ENCODE assay signal across 32 cellular contexts in genomic region chr6:91490672-91491071, GRCh38.
"Had no signal": no experiment of that assay in that cellular context is flagged by ENCODE, and none has a peak within 500 bp of the region (broad histone marks: within the 10 kb centered on the region; RNA-seq: fewer than 3 reads in every experiment).

No MANE protein-coding gene starts in this region.

- DNase-seq: activated CD4-positive, alpha-beta memory T cell treated with anti-CD3 and anti-CD28 coated beads for 36 hours; activated CD4-positive, alpha-beta T cell treated with anti-CD3 and anti-CD28 coated beads, Interleukin-2, amount 10 ng/mL, durations not matched to agents 24 days and 14 days; activated CD4-positive, CD25-positive, alpha-beta regulatory T cell treated with anti-CD3 and anti-CD28 coated beads, Interleukin-2, amount 50 U/mL, for 72 hours; activated CD8-positive, alpha-beta memory T cell treated with anti-CD3 and anti-CD28 coated beads, Interleukin-2, amount 50 U/mL, for 4 hours; activated gamma-delta T cell; activated naive CD4-positive, alpha-beta T cell treated with anti-CD3 and anti-CD28 coated beads, Interleukin-2, amount 50 U/mL, for 16 hours; activated T-cell treated with anti-CD3 and anti-CD28 coated beads, Interleukin-2, amount 50 U/mL, for 1 hour; amniotic stem cell; gastrocnemius medialis; glutamatergic neuron; left lung; lower lobe of right lung; mesendoderm; mucosa of descending colon; ovary; sigmoid colon; small intestine; stimulated activated CD4-positive, alpha-beta T cell treated with anti-CD3 and anti-CD28 coated beads, Interleukin-4, amount 100 ng/mL, for 24 hours had no signal

- H3K4me3 ChIP-seq: gastrocnemius medialis, left lung, lower lobe of right lung, mucosa of descending colon, ovary, sigmoid colon, thoracic aorta, vagina had no signal

- H3K27ac Mint-ChIP-seq: activated CD4-positive, alpha-beta memory T cell treated with anti-CD3 and anti-CD28 coated beads for 36 hours; activated CD4-positive, alpha-beta T cell treated with anti-CD3 and anti-CD28 coated beads, Interleukin-2, amount 10 ng/mL, durations not matched to agents 24 days and 14 days; activated T-helper 1 cell treated with anti-CD3 and anti-CD28 coated beads, Interleukin-12 subunit alpha, Interleukin-12 subunit beta, Interleukin-2, Interleukin-4 antibody, amounts not matched to agents 30 ng/mL and 10 ng/mL and 1 ng/mL, durations not matched to agents 14 hours and 24 hours and 36 hours; dendritic cell treated with granulocyte-macrophage colony-stimulating factor and Interleukin-4, amounts not matched to agents 40 ng/mL and 50 ng/mL, for 4 days; natural killer cell treated with Interleukin-12 subunit alpha and Interleukin-12 subunit beta and Interleukin-15 and Interleukin-18, amount 100 ng/mL, for 72 hours; progenitor cell of endocrine pancreas; stimulated activated effector memory CD8-positive, alpha-beta T cell treated with anti-CD3 and anti-CD28 coated beads, Interleukin-12 subunit alpha, Interleukin-12 subunit beta, amount 100 ng/mL, for 72 hours; stimulated activated naive CD8-positive, alpha-beta T cell treated with anti-CD3 and anti-CD28 coated beads, Interleukin-15, Interleukin-2, amounts not matched to agents 100 ng/mL and 50 ng/mL, for 24 hours; type B pancreatic cell had no signal

- H3K36me3 Mint-ChIP-seq: activated CD4-positive, alpha-beta memory T cell treated with anti-CD3 and anti-CD28 coated beads for 36 hours; natural killer cell treated with Interleukin-12 subunit alpha and Interleukin-12 subunit beta and Interleukin-15 and Interleukin-18, amount 100 ng/mL, for 72 hours; stimulated activated effector memory CD8-positive, alpha-beta T cell treated with anti-CD3 and anti-CD28 coated beads, Interleukin-12 subunit alpha, Interleukin-12 subunit beta, amount 100 ng/mL, for 72 hours; type B pancreatic cell had no signal

- H3K27ac ChIP-seq: gastrocnemius medialis, left lung, lower lobe of right lung, neutrophil, ovary, sigmoid colon, thoracic aorta, vagina had no signal

- H3K4me3 Mint-ChIP-seq: activated CD4-positive, alpha-beta memory T cell treated with anti-CD3 and anti-CD28 coated beads for 36 hours; activated CD4-positive, alpha-beta T cell treated with anti-CD3 and anti-CD28 coated beads, Interleukin-2, amount 10 ng/mL, durations not matched to agents 24 days and 14 days; activated T-helper 1 cell treated with anti-CD3 and anti-CD28 coated beads, Interleukin-12 subunit alpha, Interleukin-12 subunit beta, Interleukin-2, Interleukin-4 antibody, amounts not matched to agents 30 ng/mL and 10 ng/mL and 1 ng/mL, durations not matched to agents 14 hours and 24 hours and 36 hours; central memory CD8-positive, alpha-beta T cell; dendritic cell treated with granulocyte-macrophage colony-stimulating factor and Interleukin-4, amounts not matched to agents 40 ng/mL and 50 ng/mL, for 4 days; natural killer cell treated with Interleukin-12 subunit alpha and Interleukin-12 subunit beta and Interleukin-15 and Interleukin-18, amount 100 ng/mL, for 72 hours; stimulated activated effector memory CD8-positive, alpha-beta T cell treated with anti-CD3 and anti-CD28 coated beads, Interleukin-12 subunit alpha, Interleukin-12 subunit beta, amount 100 ng/mL, for 72 hours; stimulated activated naive CD8-positive, alpha-beta T cell treated with anti-CD3 and anti-CD28 coated beads, Interleukin-15, Interleukin-2, amounts not matched to agents 100 ng/mL and 50 ng/mL, for 24 hours; type B pancreatic cell had no signal

- H3K27me3 ChIP-seq: gastrocnemius medialis, left lung, neutrophil, ovary, sigmoid colon, vagina had no signal

- H3K4me1 ChIP-seq: gastrocnemius medialis, left lung, lower lobe of right lung, sigmoid colon, vagina had no signal

- H3K36me3 ChIP-seq: gastrocnemius medialis, left lung, lower lobe of right lung, neutrophil, ovary, sigmoid colon, thoracic aorta, vagina had no signal

- H3K4me1 Mint-ChIP-seq: activated CD4-positive, alpha-beta T cell treated with anti-CD3 and anti-CD28 coated beads, Interleukin-2, amount 10 ng/mL, durations not matched to agents 24 days and 14 days; central memory CD8-positive, alpha-beta T cell; stimulated activated effector memory CD8-positive, alpha-beta T cell treated with anti-CD3 and anti-CD28 coated beads, Interleukin-12 subunit alpha, Interleukin-12 subunit beta, amount 100 ng/mL, for 72 hours had no signal

- H3K9me3 ChIP-seq: gastrocnemius medialis, left lung, lower lobe of right lung, mucosa of descending colon, neutrophil, ovary, sigmoid colon, thoracic aorta, vagina had no signal

- H3K27me3 Mint-ChIP-seq: activated CD4-positive, alpha-beta memory T cell treated with anti-CD3 and anti-CD28 coated beads for 36 hours; activated CD4-positive, alpha-beta T cell treated with anti-CD3 and anti-CD28 coated beads, Interleukin-2, amount 10 ng/mL, durations not matched to agents 24 days and 14 days; central memory CD8-positive, alpha-beta T cell; dendritic cell treated with granulocyte-macrophage colony-stimulating factor and Interleukin-4, amounts not matched to agents 40 ng/mL and 50 ng/mL, for 4 days; natural killer cell treated with Interleukin-12 subunit alpha and Interleukin-12 subunit beta and Interleukin-15 and Interleukin-18, amount 100 ng/mL, for 72 hours; progenitor cell of endocrine pancreas; stimulated activated naive CD8-positive, alpha-beta T cell treated with anti-CD3 and anti-CD28 coated beads, Interleukin-15, Interleukin-2, amounts not matched to agents 100 ng/mL and 50 ng/mL, for 24 hours; type B pancreatic cell had no signal

- FAIRE-seq: bronchial epithelial cell, endometrium, islet of Langerhans, small intestine had no signal

- H3K9me3 Mint-ChIP-seq: activated CD4-positive, alpha-beta memory T cell treated with anti-CD3 and anti-CD28 coated beads for 36 hours; activated CD4-positive, alpha-beta T cell treated with anti-CD3 and anti-CD28 coated beads, Interleukin-2, amount 10 ng/mL, durations not matched to agents 24 days and 14 days; activated T-helper 1 cell treated with anti-CD3 and anti-CD28 coated beads, Interleukin-12 subunit alpha, Interleukin-12 subunit beta, Interleukin-2, Interleukin-4 antibody, amounts not matched to agents 30 ng/mL and 10 ng/mL and 1 ng/mL, durations not matched to agents 14 hours and 24 hours and 36 hours; natural killer cell treated with Interleukin-12 subunit alpha and Interleukin-12 subunit beta and Interleukin-15 and Interleukin-18, amount 100 ng/mL, for 72 hours; stimulated activated naive CD8-positive, alpha-beta T cell treated with anti-CD3 and anti-CD28 coated beads, Interleukin-15, Interleukin-2, amounts not matched to agents 100 ng/mL and 50 ng/mL, for 24 hours; type B pancreatic cell had no signal
